7 cellular contexts compared by ENCODE assay signal in the genomic region with DNA sequence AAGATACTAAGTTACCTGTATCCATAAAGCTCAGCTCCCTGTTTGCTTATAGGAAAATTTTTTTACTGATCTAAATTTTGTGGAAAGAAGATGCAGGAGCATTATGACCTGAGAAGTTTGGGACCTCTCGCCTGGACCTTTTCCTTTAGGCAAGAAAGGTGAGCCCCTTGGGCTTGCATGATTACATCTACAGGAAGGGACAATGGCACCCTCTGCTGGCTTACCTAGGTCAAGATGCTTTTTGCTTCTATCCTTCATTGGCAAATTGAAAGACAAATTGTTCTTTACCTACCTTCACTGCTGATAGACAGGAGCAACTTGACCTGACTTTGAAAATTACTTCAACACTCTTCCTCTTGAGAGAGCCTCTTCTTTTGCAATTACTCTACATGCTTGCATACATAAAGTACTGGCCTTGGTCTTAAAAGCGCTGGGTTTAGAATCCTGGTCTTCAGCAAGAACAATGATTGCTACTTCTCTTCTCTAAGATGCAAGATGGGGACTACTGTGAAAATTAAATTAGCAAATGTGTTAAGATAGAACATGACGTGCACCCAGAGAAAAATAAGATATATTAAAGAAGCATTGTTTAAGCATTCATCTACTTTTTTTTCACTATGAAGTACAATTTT.
DNase-seq lines count a peak whose midpoint lies in the region; ATAC-seq and TF ChIP-seq lines count a peak whose summit lies in the region.

No MANE protein-coding gene starts in this region.

- H3K9me3 ChIP-seq in Panc1 (ENCODE audit: control insufficient read depth, insufficient read depth, low read depth, low read length), result no peaks in the 10 kb centered on the region

- peak; percentile 79 for TF ChIP-seq CTCF in GM12872 (IDR thresholded peaks at IDR 0.05; ENCODE audit: insufficient read depth, low read depth, low read length)
- TF ChIP-seq CTCF in Panc1 (IDR thresholded peaks at IDR 0.05), result peak; percentile 89

- CTCF ChIA-PET in Panc1 (lab: Charles Lee), result no interaction called here

- intact Hi-C loops in Panc1 (cut with micrococcal nuclease; ENCODE audit: unreplicated experiment) (loop anchor here (5.0 kb wide), 2 partner anchors 314 to 459 kb away; no protein-coding TSS in a partner anchor), sciatic nerve (cut with DNase I) (no loop called here)

- in situ Hi-C loops in Panc1 (cut with HindIII; ENCODE audit: low pct_unique_long_range_greater_than_20kb, low sequenced_read_pairs), result no loop called here

- peaks cover 7% of the 10 kb centered on the region; the same call in 1 of the 2 replicates for H3K27me3 ChIP-seq in Panc1 (ENCODE audit: control insufficient read depth, insufficient read depth, low read length)

- H3K36me3 ChIP-seq in Panc1 (ENCODE audit: control insufficient read depth, insufficient read depth, low read length), result no peaks in the 10 kb centered on the region

- no peak overlapping the region for H3K27ac ChIP-seq in Panc1 (ENCODE audit: low read length)

- DNase-seq in Panc1 (ENCODE audit: low read depth, low spot score) (peak; percentile 38), fibroblast of peridontal ligament (ENCODE audit: extremely low read depth) (peak; percentile 40), sciatic nerve (ENCODE audit: low spot score) (peak; percentile 69), NOMO-1 treated with dmso at 0.1 percent for 144 hours (lab: John Stamatoyannopoulos, UW; ENCODE audit: unreplicated experiment) (no peak)
- DNase-seq in effector CD4-positive, alpha-beta T cell, result no peak

- no TSS peak for BruUV-seq in Panc1 (replicated peaks; lab: Mats Ljungman, UMichigan)

- POLR2A ChIA-PET in Panc1 (lab: Charles Lee), result no interaction called here

- no peak overlapping the region for H3K4me3 ChIP-seq in Panc1 (ENCODE audit: low read depth in 2 of 2, low read length in 2 of 2)

- peak; percentile 59 for ATAC-seq in HG02885 (IDR thresholded peaks at IDR 0.05; ENCODE audit: poor library complexity, unreplicated experiment)
- ATAC-seq in Panc1, result peak; percentile 65; the same call in 1 of the 2 replicates
- peak; percentile 42 for ATAC-seq in sciatic nerve

- no peaks in the 10 kb centered on the region for H3K4me1 ChIP-seq in Panc1 (ENCODE audit: control insufficient read depth, insufficient read depth, low read length)

Comparison
In these comparisons a context has a peak if more than half of its experiments do, and no peak if none do; other contexts are left out.
1. DNase-seq: peak in Panc1 (single experiment), fibroblast of peridontal ligament (single experiment) and sciatic nerve (single experiment); none in NOMO-1 treated with dmso at 0.1 percent for 144 hours (single experiment) and effector CD4-positive, alpha-beta T cell (single experiment).
2. Peak in every context shown above with its lines, with median percentiles within 50 percentile points of each other: ATAC-seq.